In genomic region chr11:2562181-2562581, GRCh38 we compare ENCODE assay signal across 1 cellular context.
TF ChIP-seq lines count a peak whose summit lies in the region.

No MANE protein-coding gene starts in this region.

TF ChIP-seq in HepG2, 621 proteins besides CTCF, POLR2A, EP300 and RAD21 (continued from another document and continues in another):
- TF ChIP-seq MAZ (IDR thresholded peaks at IDR 0.05; ENCODE audit: borderline replicate concordance, low read depth, low read length) (peak; percentile 48; the same call in 1 of the 2 replicates), MAZ (CRISPR knock-in tag; IDR thresholded peaks at IDR 0.05; ENCODE audit: low read depth) (no peak), SIN3A (IDR thresholded peaks at IDR 0.05; ENCODE audit: borderline replicate concordance, low read depth, low read length) (0 out of 2 replicates have a peak, but pooled peaks have one; percentile 21), ZNF543 (CRISPR knock-in tag; IDR thresholded peaks at IDR 0.05) (peak; percentile 51; the same call in 1 of the 2 replicates), MAX (IDR thresholded peaks at IDR 0.05) (peak; percentile 39; the same call in 1 of the 2 replicates), SRSF1 (optimal IDR thresholded peaks at IDR 0.05; ENCODE audit: low read depth, low read length) (no peak), TFAP4 (IDR thresholded peaks at IDR 0.05; ENCODE audit: borderline replicate concordance, low read depth) (peak; percentile 97), ZNF292 (CRISPR knock-in tag; IDR thresholded peaks at IDR 0.05; ENCODE audit: borderline replicate concordance, low read depth) (peak; percentile 88), YY1 (IDR thresholded peaks at IDR 0.05; ENCODE audit: insufficient read depth, insufficient replicate concordance, low read depth, low read length) (peak; percentile 36), DMTF1 (CRISPR knock-in tag; IDR thresholded peaks at IDR 0.05) (no peak), ZNF331 (CRISPR knock-in tag; IDR thresholded peaks at IDR 0.05) (0 out of 2 replicates have a peak, but pooled peaks have one; percentile 50), WIZ (CRISPR knock-in tag; IDR thresholded peaks at IDR 0.05) (0 out of 2 replicates have a peak, but pooled peaks have one; percentile 52), ZNF841 (CRISPR knock-in tag; IDR thresholded peaks at IDR 0.05; ENCODE audit: borderline replicate concordance) (no peak), CHD2 (IDR thresholded peaks at IDR 0.05; ENCODE audit: low read depth, low read length) (no peak), TAF1 (CRISPR knock-in tag; IDR thresholded peaks at IDR 0.05) (peak; percentile 55), PITX1 (CRISPR knock-in tag; IDR thresholded peaks at IDR 0.05) (0 out of 2 replicates have a peak, but pooled peaks have one; percentile 15), ZNF296 (CRISPR knock-in tag; conservative IDR thresholded peaks at IDR 0.05) (0 out of 2 replicates have a peak, but pooled peaks have one; percentile 39), PHF21A (CRISPR knock-in tag; IDR thresholded peaks at IDR 0.05) (peak; percentile 46; the same call in 1 of the 2 replicates), SOX5 (CRISPR knock-in tag; IDR thresholded peaks at IDR 0.05; ENCODE audit: borderline replicate concordance) (no peak), SSRP1 (CRISPR knock-in tag; IDR thresholded peaks at IDR 0.05) (no peak), ZNF563 (CRISPR knock-in tag; IDR thresholded peaks at IDR 0.05) (no peak), U2AF2 (IDR thresholded peaks at IDR 0.05; ENCODE audit: low read depth, low read length) (no peak), ZNF646 (CRISPR knock-in tag; IDR thresholded peaks at IDR 0.05) (no peak), ZNF75D (CRISPR knock-in tag; IDR thresholded peaks at IDR 0.05; ENCODE audit: borderline replicate concordance) (no peak), MAF1 (CRISPR knock-in tag; IDR thresholded peaks at IDR 0.05; ENCODE audit: borderline replicate concordance) (no peak), TBX3 (IDR thresholded peaks at IDR 0.05; ENCODE audit: borderline replicate concordance) (no peak), PPARG (CRISPR knock-in tag; conservative IDR thresholded peaks at IDR 0.05) (no peak), FOXP4 (CRISPR knock-in tag; IDR thresholded peaks at IDR 0.05) (no peak), KMT2A (CRISPR knock-in tag; IDR thresholded peaks at IDR 0.05) (0 out of 2 replicates have a peak, but pooled peaks have one; percentile 19), ZBTB7B (CRISPR knock-in tag; IDR thresholded peaks at IDR 0.05) (peak; percentile 73; the same call in 1 of the 2 replicates), HNF1A (IDR thresholded peaks at IDR 0.05; ENCODE audit: low read depth) (no peak), HNF1A (CRISPR knock-in tag; IDR thresholded peaks at IDR 0.05; ENCODE audit: borderline replicate concordance) (no peak), ZNF136 (CRISPR knock-in tag; IDR thresholded peaks at IDR 0.05; ENCODE audit: low read depth) (no peak), KLF9 (CRISPR knock-in tag; IDR thresholded peaks at IDR 0.05; ENCODE audit: low read depth) (no peak), TCF7L2 (IDR thresholded peaks at IDR 0.05; ENCODE audit: low read depth, low read length) (no peak), POLR2G (IDR thresholded peaks at IDR 0.05; ENCODE audit: low read depth, low read length) (peak; percentile 49), ZNF362 (CRISPR knock-in tag; IDR thresholded peaks at IDR 0.05; ENCODE audit: borderline replicate concordance) (no peak), GPBP1L1 (CRISPR knock-in tag; IDR thresholded peaks at IDR 0.05) (no peak), HMG20B (CRISPR knock-in tag; conservative IDR thresholded peaks at IDR 0.05) (no peak)
